ENCODE assay signal across 1 cellular context in genomic region chr4:56435748-56436442, GRCh38.
TF ChIP-seq lines count a peak whose summit lies in the region.

TSS of gene PAICS (plus strand) at chr4:56436260. CDS start at chr4:56436313, 53 bp downstream.

TF ChIP-seq in K562, 482 proteins besides CTCF, POLR2A, EP300 and RAD21 (continued from another document and continues in another):
- TF ChIP-seq RREB1 (CRISPR knock-in tag; IDR thresholded peaks at IDR 0.05): peak; percentile 59; the same call in 1 of the 2 replicates
- TF ChIP-seq TAF9B (IDR thresholded peaks at IDR 0.05; ENCODE audit: partially characterized antibody): peak; percentile 62
- TF ChIP-seq ZNF76 (CRISPR knock-in tag; IDR thresholded peaks at IDR 0.05; ENCODE audit: borderline replicate concordance): no peak
- TF ChIP-seq SREBF1 (IDR thresholded peaks at IDR 0.05; ENCODE audit: borderline replicate concordance, low read depth, low read length): 0 out of 2 replicates have a peak, but pooled peaks have one; percentile 4
- no peak for TF ChIP-seq PPARD (CRISPR knock-in tag; IDR thresholded peaks at IDR 0.05)
- TF ChIP-seq L3MBTL2 (IDR thresholded peaks at IDR 0.05): peak; percentile 97
- TF ChIP-seq ZSCAN29 (IDR thresholded peaks at IDR 0.05): no peak
- TF ChIP-seq GATA2 (CRISPR knock-in tag; IDR thresholded peaks at IDR 0.05): no peak
- TF ChIP-seq JUN (IDR thresholded peaks at IDR 0.05; ENCODE audit: borderline replicate concordance, low read depth, low read length): peak; percentile 52; the same call in 1 of the 2 replicates
- TF ChIP-seq JUN (CRISPR knock-in tag; IDR thresholded peaks at IDR 0.05; ENCODE audit: borderline replicate concordance): no peak; the same call in 1 of the 2 replicates
- no peak; the same call in 1 of the 2 replicates for TF ChIP-seq LCOR (CRISPR knock-in tag; IDR thresholded peaks at IDR 0.05)
- TF ChIP-seq GABPB2 (CRISPR knock-in tag; conservative IDR thresholded peaks at IDR 0.05): no peak
- no peak for TF ChIP-seq BRF1 (IDR thresholded peaks at IDR 0.05; ENCODE audit: borderline replicate concordance, extremely low read depth, insufficient read length)
- TF ChIP-seq ZNF431 (CRISPR knock-in tag; IDR thresholded peaks at IDR 0.05): peak; percentile 56; the same call in 1 of the 2 replicates
- TF ChIP-seq STAT6 (CRISPR knock-in tag; IDR thresholded peaks at IDR 0.05): 0 out of 2 replicates have a peak, but pooled peaks have one; percentile 19
- TF ChIP-seq SOX6 (IDR thresholded peaks at IDR 0.05): peak; percentile 6; the same call in 1 of the 2 replicates
- peak; percentile 31; the same call in 1 of the 2 replicates for TF ChIP-seq ARID1B (IDR thresholded peaks at IDR 0.05)
- no peak; the same call in 1 of the 2 replicates for TF ChIP-seq KLF16 (IDR thresholded peaks at IDR 0.05)
- TF ChIP-seq ZNF695 (CRISPR knock-in tag; IDR thresholded peaks at IDR 0.05): no peak
- no peak for TF ChIP-seq BDP1 (IDR thresholded peaks at IDR 0.05; ENCODE audit: insufficient read depth, insufficient read length)
- no peak for TF ChIP-seq TAL1 (IDR thresholded peaks at IDR 0.05)
- TF ChIP-seq ZBTB43 (CRISPR knock-in tag; IDR thresholded peaks at IDR 0.05): peak; percentile 39; the same call in 1 of the 2 replicates
- TF ChIP-seq ZNF444 (CRISPR knock-in tag; IDR thresholded peaks at IDR 0.05): no peak
- peak; percentile 95 for TF ChIP-seq ZBTB7A (IDR thresholded peaks at IDR 0.05; ENCODE audit: borderline replicate concordance, control insufficient read depth, low read depth, low read length)
- TF ChIP-seq MXI1 (IDR thresholded peaks at IDR 0.05; ENCODE audit: low read depth, low read length): peak; percentile 97
- no peak for TF ChIP-seq SRSF3 (IDR thresholded peaks at IDR 0.05; ENCODE audit: insufficient read depth, low read length)
- TF ChIP-seq FOXP1 (CRISPR knock-in tag; IDR thresholded peaks at IDR 0.05): peak; percentile 50; the same call in 1 of the 2 replicates
- no peak for TF ChIP-seq BCL6 (CRISPR knock-in tag; IDR thresholded peaks at IDR 0.05)
- no peak for TF ChIP-seq MCM7 (IDR thresholded peaks at IDR 0.05)
- peak; percentile 40; the same call in 1 of the 2 replicates for TF ChIP-seq ESRRA (IDR thresholded peaks at IDR 0.05; ENCODE audit: borderline replicate concordance, low read depth)
- TF ChIP-seq FOXK2 (conservative IDR thresholded peaks at IDR 0.05 in 1 of 2, IDR thresholded peaks at IDR 0.05 in 1 of 2; ENCODE audit: low read depth in 2 of 2): peak; percentile 85 to 94
- 0 out of 2 replicates have a peak, but pooled peaks have one; percentile 77 for TF ChIP-seq NR4A1 (CRISPR knock-in tag; IDR thresholded peaks at IDR 0.05)
- no peak; the same call in 1 of the 2 replicates for TF ChIP-seq NR4A1 (tag; IDR thresholded peaks at IDR 0.05)
- no peak for TF ChIP-seq ZNF165 (CRISPR knock-in tag; IDR thresholded peaks at IDR 0.05; ENCODE audit: borderline replicate concordance)
- peak; percentile 99 for TF ChIP-seq MYC (IDR thresholded peaks at IDR 0.05; ENCODE audit: low read depth, low read length)
- TF ChIP-seq MYC (CRISPR knock-in tag; IDR thresholded peaks at IDR 0.05; ENCODE audit: borderline replicate concordance, low read depth): peak; percentile 99
- TF ChIP-seq NR2C2 (CRISPR knock-in tag; IDR thresholded peaks at IDR 0.05): no peak
- peak; percentile 86 for TF ChIP-seq NR2C2 (tag; IDR thresholded peaks at IDR 0.05)
- no peak for TF ChIP-seq RERE (CRISPR knock-in tag; IDR thresholded peaks at IDR 0.05; ENCODE audit: borderline replicate concordance)
- TF ChIP-seq NONO (IDR thresholded peaks at IDR 0.05; ENCODE audit: low read depth in 2 of 2, low read length in 1 of 2): peak in 1 of 2 experiments; percentile 97; a peak in 2 of 4 replicates
- TF ChIP-seq HMGN3 (IDR thresholded peaks at IDR 0.05; ENCODE audit: borderline replicate concordance, extremely low read depth, insufficient read length, low read depth, low read length): peak; percentile 25
- TF ChIP-seq MCM3 (IDR thresholded peaks at IDR 0.05): no peak
- 0 out of 2 replicates have a peak, but pooled peaks have one; percentile 57 for TF ChIP-seq HIVEP1 (CRISPR knock-in tag; IDR thresholded peaks at IDR 0.05)
- TF ChIP-seq SETDB1 (IDR thresholded peaks at IDR 0.05; ENCODE audit: low read length): no peak
- no peak for TF ChIP-seq BRCA1 (IDR thresholded peaks at IDR 0.05)
- no peak for TF ChIP-seq BRCA1 (CRISPR knock-in tag; IDR thresholded peaks at IDR 0.05)
- TF ChIP-seq ATF4 (CRISPR knock-in tag; IDR thresholded peaks at IDR 0.05): peak; percentile 52; the same call in 1 of the 2 replicates
- TF ChIP-seq THAP7 (CRISPR knock-in tag; IDR thresholded peaks at IDR 0.05): no peak
